19 cellular contexts compared by ENCODE assay signal in genomic region chr2:27792759-27793158, GRCh38. TPM values are rescaled to one million over a fixed set of nuclear protein-coding genes. Genes with fewer than 3 reads are reported as not detected.
DNase-seq lines count a peak whose midpoint lies in the region; ATAC-seq, FAIRE-seq and TF ChIP-seq lines count a peak whose summit lies in the region.
"Had no signal": no experiment of that assay in that cellular context is flagged by ENCODE, and none has a peak within 500 bp of the region (broad histone marks: within the 10 kb centered on the region; RNA-seq: fewer than 3 reads in every experiment).

No MANE protein-coding gene starts in this region.

- BruUV-seq in PC-3 (replicated peaks; lab: Mats Ljungman, UMichigan) = no TSS peak

- no peaks in the 10 kb centered on the region for H4K20me1 ChIP-seq in PC-3 (ENCODE audit: low read length)
- no peaks in the 10 kb centered on the region for H4K20me1 ChIP-seq in osteoblast (ENCODE audit: insufficient read depth, low read length)

- H3K27ac ChIP-seq in PC-3 (ENCODE audit: low read length) (peak overlapping the region; percentile 26; the same call in 1 of the 2 replicates), osteoblast (ENCODE audit: low read depth, low read length) (peak overlapping the region; percentile 29)
- H3K27ac ChIP-seq: hepatocyte, tibial artery had no signal

- peaks cover 5% of the 10 kb centered on the region for H3F3A ChIP-seq in PC-3 (ENCODE audit: low read length, unreplicated experiment)

- CTCF ChIA-PET in PC-3 (lab: Charles Lee) = interaction anchor here (0.5 kb wide), 1 partner anchor 599 kb away, joined by 9 read pairs; no protein-coding TSS in a partner anchor

- DNase-seq in H4 (ENCODE audit: low spot score) = peak; percentile 14
- DNase-seq in PC-3 = peak; percentile 65
- peak; percentile 49 for DNase-seq in choroid plexus epithelial cell (ENCODE audit: low read depth)
- no peak for DNase-seq in osteoblast (ENCODE audit: insufficient read length, low spot score, missing footprints)
- DNase-seq in urothelium cell line (ENCODE audit: low spot score) = no peak
- no peak for DNase-seq in NCI-H345 (lab: John Stamatoyannopoulos, UW)
- DNase-seq: CD4-positive, alpha-beta memory T cell; GF-D8; NCI-H1436; NCI-H446; OCI-M1; retina; T-cell; tibial artery had no signal

- peak; percentile 94 for ATAC-seq in PC-3
- ATAC-seq in HG03571 (IDR thresholded peaks at IDR 0.05; ENCODE audit: unreplicated experiment) = no peak
- no peak for ATAC-seq in GM19395 (IDR thresholded peaks at IDR 0.05; ENCODE audit: unreplicated experiment)
- ATAC-seq: activated CD4-positive, CD25-positive, alpha-beta regulatory T cell treated with anti-CD3 and anti-CD28 coated beads, Interleukin-2, amount 50 U/mL, for 24 hours; natural killer cell treated with Interleukin-12 subunit alpha and Interleukin-12 subunit beta and Interleukin-15 and Interleukin-18, amount 100 ng/mL, for 72 hours; T-cell had no signal

- peaks cover 16% of the 10 kb centered on the region for H3K4me1 ChIP-seq in PC-3 (ENCODE audit: insufficient read depth, low read length)
- H3K4me1 ChIP-seq in osteoblast (ENCODE audit: insufficient read depth, low read length) = peaks cover 40% of the 10 kb centered on the region

- no peak overlapping the region for H3K9ac ChIP-seq in PC-3 (ENCODE audit: low read length)

- POLR2A ChIA-PET in PC-3 (lab: Charles Lee; ENCODE audit: unreplicated experiment) = no interaction called here

- H3K36me3 ChIP-seq in PC-3 (ENCODE audit: low read depth, low read length) (no peaks in the 10 kb centered on the region), osteoblast (ENCODE audit: insufficient read depth, low read length) (no peaks in the 10 kb centered on the region)
- H3K36me3 ChIP-seq: tibial artery had no signal

- no peak for FAIRE-seq in urothelium cell line (lab: Jason Lieb, UNC)

- intact Hi-C loops in PC-3 (cut with micrococcal nuclease) = no loop called here

- H2AFZ ChIP-seq in PC-3 (ENCODE audit: low read length) (no peak overlapping the region), osteoblast (ENCODE audit: low read length) (peak overlapping the region; percentile 38)
- H2AFZ ChIP-seq: hepatocyte had no signal

- H3K9me2 ChIP-seq in PC-3 (replicated peaks; ENCODE audit: low read length) = no peaks in the 10 kb centered on the region

- H3K27me3 ChIP-seq in PC-3 (ENCODE audit: low read length) (no peaks in the 10 kb centered on the region), osteoblast (ENCODE audit: insufficient read depth, low read length) (no peaks in the 10 kb centered on the region)
- H3K27me3 ChIP-seq: hepatocyte, tibial artery had no signal

- H3K79me2 ChIP-seq in PC-3 (ENCODE audit: low read length) (no peaks in the 10 kb centered on the region), osteoblast (ENCODE audit: insufficient read depth, low read length) (no peaks in the 10 kb centered on the region)
- H3K79me2 ChIP-seq: hepatocyte had no signal

- no peak for TF ChIP-seq CTCF in PC-3 (conservative IDR thresholded peaks at IDR 0.05; ENCODE audit: low read depth, low read length)
- no peak for TF ChIP-seq CTCF in choroid plexus epithelial cell (conservative IDR thresholded peaks at IDR 0.05; ENCODE audit: low read depth, low read length)
- no peak for TF ChIP-seq CTCF in osteoblast (IDR thresholded peaks at IDR 0.05; ENCODE audit: extremely low read depth, low read depth, low read length)

- H3K4me3 ChIP-seq in PC-3 (ENCODE audit: low read length) (no peak overlapping the region), choroid plexus epithelial cell (ENCODE audit: low read depth, low read length) (no peak overlapping the region), osteoblast (ENCODE audit: insufficient read depth, low read length) (no peak overlapping the region)
- H3K4me3 ChIP-seq: hepatocyte, tibial artery had no signal

- peak overlapping the region; percentile 1; the same call in 1 of the 2 replicates for H3K4me2 ChIP-seq in PC-3 (ENCODE audit: low read length)
- H3K4me2 ChIP-seq in osteoblast (ENCODE audit: insufficient read depth, low read length) = no peak overlapping the region
- H3K4me2 ChIP-seq: hepatocyte had no signal

- H3K9me3 ChIP-seq in PC-3 (ENCODE audit: low read length) (no peaks in the 10 kb centered on the region), osteoblast (ENCODE audit: low read depth, low read length) (no peaks in the 10 kb centered on the region)
- H3K9me3 ChIP-seq: tibial artery had no signal

RNA-seq across cellular contexts. Expression of gene MRPL33, which starts 21.2 kb away (rescaled TPM):
- total RNA-seq in H4 (2014; rRNA removed; shearing (Covaris generic)) = 99.6 and 124 TPM in 2 replicates
- total RNA-seq in PC-3 (2014; rRNA removed) (95.7 and 110 TPM in 2 replicates), osteoblast (63.1 and 105 TPM in 2 replicates)

Comparison
In these comparisons a context has a peak if more than half of its experiments do, and no peak if none do; other contexts are left out.
1. DNase-seq: peak in H4 (single experiment), PC-3 (single experiment) and choroid plexus epithelial cell (single experiment); none in osteoblast (single experiment), urothelium cell line (single experiment) and NCI-H345 (single experiment).